31 cellular contexts compared by ENCODE assay signal in the genomic region with DNA sequence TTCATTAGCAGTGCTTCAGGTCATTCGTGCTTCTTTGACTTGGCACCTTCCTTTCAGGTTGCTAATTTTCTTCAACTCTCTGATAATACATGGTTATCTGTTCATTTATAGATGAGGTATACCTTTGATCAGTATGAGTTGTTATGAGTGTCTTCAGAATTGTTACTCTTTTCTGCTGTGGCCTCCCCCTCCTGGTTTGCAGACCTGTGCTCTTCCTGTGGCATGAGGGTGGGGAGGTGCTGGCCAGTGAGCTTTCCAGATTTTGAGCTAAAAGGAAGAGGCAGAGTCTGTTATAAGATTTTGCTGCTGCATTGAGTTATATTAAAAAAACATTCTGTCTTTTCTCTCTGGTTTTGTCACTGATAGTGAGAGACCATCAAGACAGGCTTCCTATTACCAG. TPM values are rescaled to one million over a fixed set of nuclear protein-coding genes. Genes with fewer than 3 reads are reported as not detected.
DNase-seq lines count a peak whose midpoint lies in the region; ATAC-seq lines count a peak whose summit lies in the region.
"Had no signal": no experiment of that assay in that cellular context is flagged by ENCODE, and none has a peak within 500 bp of the region (broad histone marks: within the 10 kb centered on the region; RNA-seq: fewer than 3 reads in every experiment).

No MANE protein-coding gene starts in this region.

- no peaks in the 10 kb centered on the region for H3K36me3 ChIP-seq in BLaER1
- H3K36me3 ChIP-seq: SJSA1 had no signal

- H3K4me1 ChIP-seq in BLaER1: peaks cover 13% of the 10 kb centered on the region
- H3K4me1 ChIP-seq: parathyroid adenoma, SJSA1 had no signal

- peaks cover 7% of the 10 kb centered on the region; the same call in 1 of the 2 replicates for H3K9me3 ChIP-seq in BLaER1
- H3K9me3 ChIP-seq: SJSA1 had no signal

- H3K4me3 ChIP-seq in BLaER1: no peak overlapping the region
- H3K4me3 ChIP-seq: SJSA1, smooth muscle cell had no signal

- H3K9me3 Mint-ChIP-seq in central memory CD8-positive, alpha-beta T cell: no peaks in the 10 kb centered on the region
- H3K9me3 Mint-ChIP-seq: activated naive CD8-positive, alpha-beta T cell treated with anti-CD3 and anti-CD28 coated beads, Interleukin-2, amount 50 U/mL, for 24 hours; CD8-positive, alpha-beta memory T cell; effector memory CD8-positive, alpha-beta T cell had no signal

- no peak overlapping the region for H3K27ac ChIP-seq in BLaER1
- H3K27ac ChIP-seq: parathyroid adenoma, RWPE1, SJSA1, VCaP had no signal

- H3K4me3 Mint-ChIP-seq in central memory CD8-positive, alpha-beta T cell: no peak overlapping the region
- H3K4me3 Mint-ChIP-seq: activated naive CD8-positive, alpha-beta T cell treated with anti-CD3 and anti-CD28 coated beads, Interleukin-2, amount 50 U/mL, for 24 hours; CD8-positive, alpha-beta memory T cell; effector memory CD8-positive, alpha-beta T cell; neural crest cell had no signal

- H3K4me1 Mint-ChIP-seq in central memory CD8-positive, alpha-beta T cell: peaks cover 6% of the 10 kb centered on the region

- peaks cover 22% of the 10 kb centered on the region for H4K20me1 ChIP-seq in BLaER1

- intact Hi-C loops in sciatic nerve (cut with DNase I): no loop called here

- H3K36me3 Mint-ChIP-seq in central memory CD8-positive, alpha-beta T cell (ENCODE audit: insufficient read depth): no peaks in the 10 kb centered on the region

- H3K27me3 ChIP-seq in BLaER1: no peaks in the 10 kb centered on the region
- H3K27me3 ChIP-seq: SJSA1 had no signal

- ATAC-seq in HG02938 (IDR thresholded peaks at IDR 0.05; ENCODE audit: unreplicated experiment): peak; percentile 16
- ATAC-seq in central memory CD8-positive, alpha-beta T cell (replicated peaks; ENCODE audit: extremely low read depth, poor library complexity, severe bottlenecking): no peak
- ATAC-seq in sciatic nerve: no peak
- ATAC-seq in HG03280 (IDR thresholded peaks at IDR 0.05; ENCODE audit: unreplicated experiment): no peak
- no peak for ATAC-seq in GM21576 (IDR thresholded peaks at IDR 0.05; ENCODE audit: unreplicated experiment)
- ATAC-seq: activated naive CD8-positive, alpha-beta T cell treated with anti-CD3 and anti-CD28 coated beads, Interleukin-2, amount 50 U/mL, for 24 hours; effector memory CD8-positive, alpha-beta T cell; HCT116; left lobe of liver; stimulated activated naive CD8-positive, alpha-beta T cell treated with anti-CD3 and anti-CD28 coated beads, Interleukin-15, Interleukin-2, amounts not matched to agents 100 U/mL and 50 U/mL, for 24 hours had no signal

- H3K9ac ChIP-seq in BLaER1: no peak overlapping the region
- H3K9ac ChIP-seq: parathyroid adenoma had no signal

- peak overlapping the region; percentile 25 for H3K27ac Mint-ChIP-seq in central memory CD8-positive, alpha-beta T cell (ENCODE audit: low read depth)
- H3K27ac Mint-ChIP-seq: activated naive CD8-positive, alpha-beta T cell treated with anti-CD3 and anti-CD28 coated beads, Interleukin-2, amount 50 U/mL, for 24 hours; effector memory CD8-positive, alpha-beta T cell had no signal

- H3K4me2 ChIP-seq in BLaER1: peak overlapping the region; percentile 51; the same call in 1 of the 2 replicates
- H3K4me2 ChIP-seq: smooth muscle cell had no signal

- no peaks in the 10 kb centered on the region for H3K27me3 Mint-ChIP-seq in central memory CD8-positive, alpha-beta T cell
- H3K27me3 Mint-ChIP-seq: activated naive CD8-positive, alpha-beta T cell treated with anti-CD3 and anti-CD28 coated beads, Interleukin-2, amount 50 U/mL, for 24 hours; CD8-positive, alpha-beta memory T cell; effector memory CD8-positive, alpha-beta T cell had no signal

- DNase-seq in NAMALWA (ENCODE audit: low spot score): peak; percentile 19
- no peak for DNase-seq in central memory CD8-positive, alpha-beta T cell (ENCODE audit: low spot score in 2 of 2)
- no peak for DNase-seq in sciatic nerve (ENCODE audit: low spot score)
- DNase-seq in NCI-H2029 (lab: John Stamatoyannopoulos, UW): no peak
- DNase-seq: activated CD4-positive, alpha-beta T cell treated with anti-CD3 and anti-CD28 coated beads for 48 hours; activated gamma-delta T cell treated with Interleukin-2 at 50 U/mL for 16 hours; activated naive CD8-positive, alpha-beta T cell treated with anti-CD3 and anti-CD28 coated beads, Interleukin-2, amount 50 U/mL, for 24 hours; caudate nucleus; CD8-positive, alpha-beta memory T cell; cortex of kidney; DMS 273 treated with DMSO at 0.1 percent for 48 hours; effector memory CD8-positive, alpha-beta T cell; EL; KG1; MM.1S; NCI-H226; NCI-H69; stimulated activated naive CD8-positive, alpha-beta T cell treated with anti-CD3 and anti-CD28 coated beads, Interleukin-15, Interleukin-2, amounts not matched to agents 100 U/mL and 50 U/mL, for 24 hours; T1000 had no signal

RNA-seq across cellular contexts. Expression of a gene that starts 30.8 kb away (rescaled TPM):
- total RNA-seq in sciatic nerve: 3.2 TPM

RNA-seq across cellular contexts. Expression of a gene that starts 49.5 kb away (rescaled TPM):
- 1.9 TPM for total RNA-seq in sciatic nerve
